Comparison of ENCODE assay signal across 9 cellular contexts in the genomic region with DNA sequence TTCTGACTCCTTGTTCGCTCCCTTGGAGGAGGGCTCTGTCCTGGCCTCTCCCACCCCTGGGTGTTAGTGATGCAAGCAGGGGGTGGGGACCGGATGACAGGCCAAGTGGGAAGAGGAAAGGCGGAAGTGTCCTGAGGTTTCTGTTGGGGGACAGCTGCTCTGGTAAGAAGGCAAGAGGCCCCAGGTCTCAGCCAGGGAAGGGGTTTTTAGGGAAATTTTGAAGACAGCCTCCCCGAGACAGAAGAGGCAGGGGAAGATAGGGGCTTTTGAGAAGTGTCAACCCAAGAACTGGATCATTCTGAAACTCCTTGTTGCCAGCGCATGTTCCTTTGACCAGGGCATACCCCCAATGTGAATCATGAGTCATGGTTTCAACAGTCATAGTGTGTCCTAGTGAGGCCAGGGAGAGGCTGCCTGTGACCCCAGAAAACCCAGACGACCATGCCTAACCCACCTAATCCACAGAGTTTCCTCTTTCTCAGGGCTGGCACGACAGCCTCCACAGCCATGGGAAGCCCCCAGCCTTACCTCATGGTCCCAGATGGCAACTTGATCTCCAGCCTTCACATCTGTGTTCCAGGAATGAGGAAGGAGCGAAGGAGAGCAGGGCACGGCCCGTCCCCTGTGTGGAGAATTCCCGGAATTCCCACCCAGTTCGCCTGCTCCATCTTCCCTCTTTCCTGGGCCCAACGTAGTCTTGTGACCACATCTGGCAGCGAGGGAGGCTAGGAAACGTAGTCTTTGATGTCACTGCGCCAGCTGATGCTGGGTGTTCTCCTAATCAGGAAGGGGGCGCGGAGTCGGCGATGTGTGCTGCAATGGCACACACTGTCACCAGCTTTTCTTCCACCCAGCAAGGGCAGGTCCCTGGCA. TPM values are rescaled to one million over a fixed set of nuclear protein-coding genes. Genes with fewer than 3 reads are reported as not detected.
DNase-seq lines count a peak whose midpoint lies in the region; ATAC-seq and TF ChIP-seq lines count a peak whose summit lies in the region.
"Had no signal": no experiment of that assay in that cellular context is flagged by ENCODE, and none has a peak within 500 bp of the region (broad histone marks: within the 10 kb centered on the region; RNA-seq: fewer than 3 reads in every experiment).

No MANE protein-coding gene starts in this region.

- H3K27me3 ChIP-seq in muscle layer of duodenum (ENCODE audit: low read depth, low read length) (no peaks in the 10 kb centered on the region), vagina (no peaks in the 10 kb centered on the region)

- peak; percentile 42 for ATAC-seq in HG02938 (IDR thresholded peaks at IDR 0.05; ENCODE audit: unreplicated experiment)
- ATAC-seq in HG02623 (IDR thresholded peaks at IDR 0.05; ENCODE audit: unreplicated experiment) = no peak

- peak overlapping the region; percentile 51 for H3K4me3 Mint-ChIP-seq in activated T-cell treated with anti-CD3 and anti-CD28 coated beads, Interleukin-2, amount 50 U/mL, for 24 hours

- H3K4me3 ChIP-seq in muscle layer of duodenum (ENCODE audit: low read depth in 1 of 2, low read length in 2 of 2) (no peak overlapping the region), vagina (no peak overlapping the region)

- H3K4me1 ChIP-seq in muscle layer of duodenum (ENCODE audit: control insufficient read depth in 1 of 2, insufficient read depth in 2 of 2, low read length in 2 of 2) (peaks cover 0 to 4% of the 10 kb centered on the region in 2 donors), vagina (peaks cover 5% of the 10 kb centered on the region)

- H3K27me3 Mint-ChIP-seq in activated T-cell treated with anti-CD3 and anti-CD28 coated beads, Interleukin-2, amount 50 U/mL, for 24 hours = no peaks in the 10 kb centered on the region

- intact Hi-C loops in vagina (cut with DNase I) = no loop called here

- no peaks in the 10 kb centered on the region for H3K9me3 Mint-ChIP-seq in activated T-cell treated with anti-CD3 and anti-CD28 coated beads, Interleukin-2, amount 50 U/mL, for 24 hours

- TF ChIP-seq CTCF in vagina (IDR thresholded peaks at IDR 0.05) = no peak

- DNase-seq in activated T-cell treated with anti-CD3 and anti-CD28 coated beads, Interleukin-2, amount 50 U/mL, for 24 hours = peak; percentile 68
- no peak for DNase-seq in activated T-cell treated with anti-CD3 and anti-CD28 coated beads for 4 hours
- peak; percentile 50 for DNase-seq in activated CD4-positive, CD25-positive, alpha-beta regulatory T cell treated with anti-CD3 and anti-CD28 coated beads, Interleukin-2, amount 50 U/mL, for 72 hours
- DNase-seq in NCI-H510A treated with DMSO at 0.1 percent for 48 hours (lab: John Stamatoyannopoulos, UW) = no peak
- no peak for DNase-seq in vagina (ENCODE audit: extremely low spot score in 2 of 2)

- peak overlapping the region; percentile 96 for H3K27ac Mint-ChIP-seq in activated T-cell treated with anti-CD3 and anti-CD28 coated beads, Interleukin-2, amount 50 U/mL, for 24 hours

- TF ChIP-seq POLR2A in vagina (IDR thresholded peaks at IDR 0.05) = no peak

- H3K36me3 Mint-ChIP-seq in activated T-cell treated with anti-CD3 and anti-CD28 coated beads, Interleukin-2, amount 50 U/mL, for 24 hours (ENCODE audit: low read depth) = peaks cover 1% of the 10 kb centered on the region

- H3K36me3 ChIP-seq in muscle layer of duodenum (ENCODE audit: control insufficient read depth in 1 of 2, insufficient read depth in 2 of 2, low read length in 2 of 2) (no peaks in the 10 kb centered on the region), vagina (no peaks in the 10 kb centered on the region)

- H3K27ac ChIP-seq in muscle layer of duodenum (ENCODE audit: low read length) (peak overlapping the region; percentile 27), vagina (no peak overlapping the region)
- H3K27ac ChIP-seq: C4-2B had no signal

- no peaks in the 10 kb centered on the region for H3K9me3 ChIP-seq in muscle layer of duodenum (ENCODE audit: control insufficient read depth in 1 of 2, low read length in 2 of 2)
- no peaks in the 10 kb centered on the region for H3K9me3 ChIP-seq in vagina

- H3K4me1 Mint-ChIP-seq in activated T-cell treated with anti-CD3 and anti-CD28 coated beads, Interleukin-2, amount 50 U/mL, for 24 hours (ENCODE audit: low read depth) = peaks cover 60% of the 10 kb centered on the region

RNA-seq across cellular contexts. Expression of gene GPR132, which starts 4.9 kb away (rescaled TPM):
- total RNA-seq in vagina = 9.1 TPM

RNA-seq across cellular contexts. Expression of gene CDCA4, which starts 49.2 kb away (rescaled TPM):
- 15.2 TPM for total RNA-seq in vagina

Comparison
In these comparisons a context has a peak if more than half of its experiments do, and no peak if none do; other contexts are left out.
1. DNase-seq: peak in activated T-cell treated with anti-CD3 and anti-CD28 coated beads, Interleukin-2, amount 50 U/mL, for 24 hours (single experiment) and activated CD4-positive, CD25-positive, alpha-beta regulatory T cell treated with anti-CD3 and anti-CD28 coated beads, Interleukin-2, amount 50 U/mL, for 72 hours (single experiment); none in activated T-cell treated with anti-CD3 and anti-CD28 coated beads for 4 hours (single experiment), NCI-H510A treated with DMSO at 0.1 percent for 48 hours (single experiment) and vagina (0 of 2).